Comparison of ENCODE assay signal across 28 cellular contexts in the genomic region with DNA sequence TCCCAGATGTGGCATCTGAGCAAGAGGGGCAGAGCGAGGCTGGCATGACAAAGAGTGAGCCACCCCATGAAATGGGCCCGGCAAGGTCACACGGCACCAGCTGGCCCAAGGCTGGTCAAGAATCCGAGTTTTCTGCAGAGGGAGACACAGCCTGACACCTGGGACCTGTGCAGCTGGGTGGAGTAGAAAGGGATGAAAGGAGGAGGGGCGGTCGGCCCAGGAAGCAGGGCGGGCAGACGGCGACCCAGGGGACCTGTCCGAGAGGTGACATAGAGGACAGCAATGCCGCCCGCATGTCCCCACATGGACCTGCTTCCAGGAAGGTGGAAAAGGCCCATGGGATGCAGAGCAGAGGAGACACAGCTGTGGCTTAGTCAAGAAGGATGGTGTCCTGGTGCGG.
"Had no signal": no experiment of that assay in that cellular context is flagged by ENCODE, and none has a peak within 500 bp of the region (broad histone marks: within the 10 kb centered on the region; RNA-seq: fewer than 3 reads in every experiment).

No MANE protein-coding gene starts in this region.

- H3K27me3 ChIP-seq: cardiac muscle cell, colonic mucosa, uterus had no signal

- H3K9me3 Mint-ChIP-seq: activated CD4-positive, alpha-beta memory T cell treated with anti-CD3 and anti-CD28 coated beads, Interleukin-2, amount 10 ng/mL, durations not matched to agents 7 days and 5 days; activated CD4-positive, alpha-beta T cell treated with anti-CD3 and anti-CD28 coated beads, Interleukin-2, amount 10 ng/mL, durations not matched to agents 7 days and 5 days; activated naive CD4-positive, alpha-beta T cell treated with anti-CD3 and anti-CD28 coated beads, Interleukin-2, amount 50 U/mL, for 72 hours; activated T-cell treated with anti-CD3 and anti-CD28 coated beads, Interleukin-2, amount 50 U/mL, for 4 hours; activated T-helper 2 cell treated with anti-CD3 and anti-CD28 coated beads, Interferon-gamma antibody, Interleukin-2, Interleukin-4, amounts not matched to agents 10 μg/mL and 5 μg/mL and 100 μg/mL, durations not matched to agents 14 hours and 24 hours and 36 hours; natural killer cell; type B pancreatic cell had no signal

- H3K27me3 Mint-ChIP-seq: activated CD4-positive, alpha-beta memory T cell treated with anti-CD3 and anti-CD28 coated beads, Interleukin-2, amount 10 ng/mL, durations not matched to agents 7 days and 5 days; activated CD4-positive, alpha-beta T cell treated with anti-CD3 and anti-CD28 coated beads, Interleukin-2, amount 10 ng/mL, durations not matched to agents 7 days and 5 days had no signal

- H3K9me3 ChIP-seq: colonic mucosa, gastrocnemius medialis, lower lobe of right lung, psoas muscle, uterus had no signal

- DNase-seq: activated CD4-positive, alpha-beta memory T cell treated with anti-CD3 and anti-CD28 coated beads, Interleukin-2, amount 10 ng/mL, durations not matched to agents 7 days and 5 days; activated CD4-positive, alpha-beta T cell treated with anti-CD3 and anti-CD28 coated beads, Interleukin-2, amount 10 ng/mL, durations not matched to agents 7 days and 5 days; activated CD4-positive, CD25-positive, alpha-beta regulatory T cell treated with anti-CD3 and anti-CD28 coated beads, Interleukin-2, amount 50 U/mL, for 72 hours; activated naive CD4-positive, alpha-beta T cell; activated T-cell treated with anti-CD3 and anti-CD28 coated beads, Interleukin-2, amount 50 U/mL, for 4 hours; cerebellar nuclear complex; colonic mucosa; dorsolateral prefrontal cortex; effector memory CD4-positive, alpha-beta T cell; erythroblast; gastrocnemius medialis; glutamatergic neuron; islet precursor cell; lower lobe of right lung; mesendoderm; natural killer cell; psoas muscle; stimulated activated CD4-positive, alpha-beta T cell treated with anti-CD3 and anti-CD28 coated beads, Interleukin-1b, Interleukin-23, amount 100 ng/mL, for 48 hours; stimulated activated naive CD4-positive, alpha-beta T cell; T-helper 17 cell; T1000; uterus had no signal

- H3K27ac ChIP-seq: cardiac muscle cell, colonic mucosa, gastrocnemius medialis, lower lobe of right lung, psoas muscle, uterus had no signal

- H3K36me3 Mint-ChIP-seq: activated naive CD4-positive, alpha-beta T cell treated with anti-CD3 and anti-CD28 coated beads, Interleukin-2, amount 50 U/mL, for 72 hours; natural killer cell; type B pancreatic cell had no signal

- H3K4me3 Mint-ChIP-seq: activated CD4-positive, alpha-beta memory T cell treated with anti-CD3 and anti-CD28 coated beads, Interleukin-2, amount 10 ng/mL, durations not matched to agents 7 days and 5 days; activated CD4-positive, alpha-beta T cell treated with anti-CD3 and anti-CD28 coated beads, Interleukin-2, amount 10 ng/mL, durations not matched to agents 7 days and 5 days; activated T-cell treated with anti-CD3 and anti-CD28 coated beads, Interleukin-2, amount 50 U/mL, for 4 hours; natural killer cell; T-helper 17 cell; type B pancreatic cell had no signal

- H3K27ac Mint-ChIP-seq: activated CD4-positive, alpha-beta memory T cell treated with anti-CD3 and anti-CD28 coated beads, Interleukin-2, amount 10 ng/mL, durations not matched to agents 7 days and 5 days; activated CD4-positive, alpha-beta T cell treated with anti-CD3 and anti-CD28 coated beads, Interleukin-2, amount 10 ng/mL, durations not matched to agents 7 days and 5 days; activated naive CD4-positive, alpha-beta T cell treated with anti-CD3 and anti-CD28 coated beads, Interleukin-2, amount 50 U/mL, for 72 hours; activated T-helper 2 cell treated with anti-CD3 and anti-CD28 coated beads, Interferon-gamma antibody, Interleukin-2, Interleukin-4, amounts not matched to agents 10 μg/mL and 5 μg/mL and 100 μg/mL, durations not matched to agents 14 hours and 24 hours and 36 hours; natural killer cell; T-helper 17 cell; type B pancreatic cell had no signal

- H3K4me1 Mint-ChIP-seq: activated CD4-positive, alpha-beta memory T cell treated with anti-CD3 and anti-CD28 coated beads, Interleukin-2, amount 10 ng/mL, durations not matched to agents 7 days and 5 days; activated CD4-positive, alpha-beta T cell treated with anti-CD3 and anti-CD28 coated beads, Interleukin-2, amount 10 ng/mL, durations not matched to agents 7 days and 5 days; natural killer cell had no signal

- ATAC-seq: activated naive CD4-positive, alpha-beta T cell treated with anti-CD3 and anti-CD28 coated beads, Interleukin-2, amount 50 U/mL, for 72 hours; activated T-cell treated with anti-CD3 and anti-CD28 coated beads, Interleukin-2, amount 50 U/mL, for 4 hours; gastrocnemius medialis; lower lobe of right lung; SK-N-SH treated with all-trans-retinoic acid at 6 μM for 48 hours; T-helper 17 cell had no signal

- H3K36me3 ChIP-seq: cardiac muscle cell, colonic mucosa, gastrocnemius medialis, lower lobe of right lung, uterus had no signal

- H3K4me3 ChIP-seq: cardiac muscle cell, colonic mucosa, dorsolateral prefrontal cortex, gastrocnemius medialis, lower lobe of right lung, psoas muscle, smooth muscle cell, uterus had no signal

- H3K4me1 ChIP-seq: colonic mucosa, gastrocnemius medialis, lower lobe of right lung, psoas muscle, uterus had no signal
